In genomic region chr4:183852910-183853555, GRCh38 we compare ENCODE assay signal across 20 cellular contexts. TPM values are rescaled to one million over a fixed set of nuclear protein-coding genes. Genes with fewer than 3 reads are reported as not detected.
"Had no signal": no experiment of that assay in that cellular context is flagged by ENCODE, and none has a peak within 500 bp of the region (broad histone marks: within the 10 kb centered on the region; RNA-seq: fewer than 3 reads in every experiment).

No MANE protein-coding gene starts in this region.

- H3K4me3 ChIP-seq: dorsolateral prefrontal cortex, gastroesophageal sphincter, heart left ventricle, pancreas, sigmoid colon, spleen had no signal

- H3K9me3 ChIP-seq: gastroesophageal sphincter, pancreas, sigmoid colon had no signal

- DNase-seq: activated CD4-positive, alpha-beta T cell treated with anti-CD3 and anti-CD28 coated beads, Interleukin-2, amount 10 ng/mL, durations not matched to agents 24 days and 14 days; activated CD8-positive, alpha-beta memory T cell treated with anti-CD3 and anti-CD28 coated beads, Interleukin-2, amount 50 U/mL, for 4 hours; activated naive CD4-positive, alpha-beta T cell treated with anti-CD3 and anti-CD28 coated beads for 36 hours; activated T-cell treated with anti-CD3 and anti-CD28 coated beads, Interleukin-2, amount 50 U/mL, for 4 hours; anterior cingulate cortex; central memory CD4-positive, alpha-beta T cell; dorsolateral prefrontal cortex; heart left ventricle; immature natural killer cell; mesenchymal stem cell; natural killer cell; pancreas; sigmoid colon; spleen; stimulated activated CD4-positive, alpha-beta T cell treated with anti-CD3 and anti-CD28 coated beads, Interleukin-4, amount 100 ng/mL, for 4 hours; stimulated activated naive B cell treated with anti-CD40 and anti-IgM and Interleukin-4, amounts not matched to agents 10 μg/mL and 1 μg/mL and 100 μg/mL, for 72 hours; SW 1271 had no signal

- H3K9me3 Mint-ChIP-seq: activated CD4-positive, alpha-beta T cell treated with anti-CD3 and anti-CD28 coated beads, Interleukin-2, amount 10 ng/mL, durations not matched to agents 24 days and 14 days; activated naive CD4-positive, alpha-beta T cell treated with anti-CD3 and anti-CD28 coated beads for 36 hours; activated T-cell treated with anti-CD3 and anti-CD28 coated beads, Interleukin-2, amount 50 U/mL, for 4 hours; natural killer cell had no signal

- H3K27ac Mint-ChIP-seq: activated CD4-positive, alpha-beta T cell treated with anti-CD3 and anti-CD28 coated beads, Interleukin-2, amount 10 ng/mL, durations not matched to agents 24 days and 14 days; activated naive CD4-positive, alpha-beta T cell treated with anti-CD3 and anti-CD28 coated beads for 36 hours; immature natural killer cell; natural killer cell; stimulated activated naive B cell treated with anti-CD40 and anti-IgM and Interleukin-4, amounts not matched to agents 10 μg/mL and 1 μg/mL and 100 μg/mL, for 72 hours had no signal

- H3K36me3 ChIP-seq: gastroesophageal sphincter, heart left ventricle, pancreas, sigmoid colon, spleen had no signal

- H3K4me1 Mint-ChIP-seq: activated CD4-positive, alpha-beta T cell treated with anti-CD3 and anti-CD28 coated beads, Interleukin-2, amount 10 ng/mL, durations not matched to agents 24 days and 14 days; immature natural killer cell; natural killer cell; stimulated activated naive B cell treated with anti-CD40 and anti-IgM and Interleukin-4, amounts not matched to agents 10 μg/mL and 1 μg/mL and 100 μg/mL, for 72 hours had no signal

- H3K4me3 Mint-ChIP-seq: activated CD4-positive, alpha-beta T cell treated with anti-CD3 and anti-CD28 coated beads, Interleukin-2, amount 10 ng/mL, durations not matched to agents 24 days and 14 days; activated naive CD4-positive, alpha-beta T cell treated with anti-CD3 and anti-CD28 coated beads for 36 hours; activated T-cell treated with anti-CD3 and anti-CD28 coated beads, Interleukin-2, amount 50 U/mL, for 4 hours; brain; immature natural killer cell; natural killer cell; stimulated activated naive B cell treated with anti-CD40 and anti-IgM and Interleukin-4, amounts not matched to agents 10 μg/mL and 1 μg/mL and 100 μg/mL, for 72 hours had no signal

- ATAC-seq: activated T-cell treated with anti-CD3 and anti-CD28 coated beads, Interleukin-2, amount 50 U/mL, for 4 hours; gastroesophageal sphincter; heart left ventricle; natural killer cell; pancreas; stimulated activated naive B cell treated with anti-CD40 and anti-IgM and Interleukin-4, amounts not matched to agents 10 μg/mL and 1 μg/mL and 100 μg/mL, for 72 hours had no signal

- H3K36me3 Mint-ChIP-seq: brain; immature natural killer cell; natural killer cell; stimulated activated naive B cell treated with anti-CD40 and anti-IgM and Interleukin-4, amounts not matched to agents 10 μg/mL and 1 μg/mL and 100 μg/mL, for 72 hours had no signal

- H3K27ac ChIP-seq: dorsolateral prefrontal cortex, gastroesophageal sphincter, heart left ventricle, pancreas, sigmoid colon, spleen had no signal

RNA-seq across cellular contexts. Expression of gene STOX2, which starts 52.1 kb away (rescaled TPM):
- total RNA-seq: activated CD4-positive, alpha-beta T cell treated with anti-CD3 and anti-CD28 coated beads, Interleukin-2, amount 10 ng/mL, durations not matched to agents 24 days and 14 days; activated naive CD4-positive, alpha-beta T cell treated with anti-CD3 and anti-CD28 coated beads for 36 hours; activated T-cell treated with anti-CD3 and anti-CD28 coated beads, Interleukin-2, amount 50 U/mL, for 4 hours; T-helper 2 cell treated with Interferon-gamma antibody and Interleukin-4, amounts not matched to agents 100 ng/mL and 5 ng/mL, for 36 hours had no signal
